21 cellular contexts compared by ENCODE assay signal in genomic region chr14:94690486-94690885, GRCh38.
"Had no signal": no experiment of that assay in that cellular context is flagged by ENCODE, and none has a peak within 500 bp of the region (broad histone marks: within the 10 kb centered on the region; RNA-seq: fewer than 3 reads in every experiment).

No MANE protein-coding gene starts in this region.

- H3K4me3 Mint-ChIP-seq: stimulated activated naive B cell treated with anti-CD40 and anti-IgM and Interleukin-4, amounts not matched to agents 10 μg/mL and 1 μg/mL and 100 μg/mL, for 72 hours; stimulated activated naive CD8-positive, alpha-beta T cell treated with anti-CD3 and anti-CD28 coated beads, Interleukin-15, amount 100 ng/mL, for 72 hours had no signal

- H3K4me1 ChIP-seq: colonic mucosa, foreskin keratinocyte, pancreas, prostate gland, right lobe of liver had no signal

- H3K9me3 ChIP-seq: colonic mucosa, mucosa of descending colon, pancreas, prostate gland, right lobe of liver, thoracic aorta, transverse colon had no signal

- H3K9me3 Mint-ChIP-seq: endodermal cell; immature natural killer cell; naive thymus-derived CD8-positive, alpha-beta T cell; stimulated activated naive B cell treated with anti-CD40 and anti-IgM and Interleukin-4, amounts not matched to agents 10 μg/mL and 1 μg/mL and 100 μg/mL, for 72 hours; stimulated activated naive CD8-positive, alpha-beta T cell treated with anti-CD3 and anti-CD28 coated beads, Interleukin-15, amount 100 ng/mL, for 72 hours had no signal

- H3K27ac Mint-ChIP-seq: endodermal cell; immature natural killer cell; naive thymus-derived CD8-positive, alpha-beta T cell; stimulated activated naive B cell treated with anti-CD40 and anti-IgM and Interleukin-4, amounts not matched to agents 10 μg/mL and 1 μg/mL and 100 μg/mL, for 72 hours had no signal

- DNase-seq: cerebellar nuclear complex; colonic mucosa; erythroblast; foreskin keratinocyte; immature natural killer cell; kidney; left cardiac atrium; left ventricle myocardium superior; mucosa of descending colon; naive thymus-derived CD8-positive, alpha-beta T cell; nucleus accumbens; pancreas; right lobe of liver; stimulated activated CD4-positive, alpha-beta T cell treated with anti-CD3 and anti-CD28 coated beads, Interleukin-2, amount 100 ng/mL, for 24 hours; stimulated activated CD4-positive, alpha-beta T cell treated with anti-CD3 and anti-CD28 coated beads, Interleukin-4, amount 100 ng/mL, for 4 hours; stimulated activated naive B cell treated with anti-CD40 and anti-IgM and Interleukin-4, amounts not matched to agents 10 μg/mL and 1 μg/mL and 100 μg/mL, for 72 hours; stimulated activated naive CD8-positive, alpha-beta T cell treated with anti-CD3 and anti-CD28 coated beads, Interleukin-15, amount 100 ng/mL, for 72 hours; transverse colon had no signal

- H3K27ac ChIP-seq: colonic mucosa, foreskin keratinocyte, pancreas, prostate gland, right lobe of liver, thoracic aorta, transverse colon had no signal

- ATAC-seq: mucosa of descending colon; naive thymus-derived CD8-positive, alpha-beta T cell; stimulated activated naive B cell treated with anti-CD40 and anti-IgM and Interleukin-4, amounts not matched to agents 10 μg/mL and 1 μg/mL and 100 μg/mL, for 72 hours; stimulated activated naive CD8-positive, alpha-beta T cell treated with anti-CD3 and anti-CD28 coated beads, Interleukin-15, amount 100 ng/mL, for 72 hours had no signal

- H3K4me3 ChIP-seq: colonic mucosa, mucosa of descending colon, pancreas, prostate gland, right lobe of liver, thoracic aorta had no signal

- H3K36me3 Mint-ChIP-seq: immature natural killer cell; naive thymus-derived CD8-positive, alpha-beta T cell; stimulated activated naive B cell treated with anti-CD40 and anti-IgM and Interleukin-4, amounts not matched to agents 10 μg/mL and 1 μg/mL and 100 μg/mL, for 72 hours had no signal

- H3K36me3 ChIP-seq: colonic mucosa, pancreas, prostate gland, right lobe of liver, thoracic aorta, transverse colon had no signal

- H3K27me3 ChIP-seq: colonic mucosa, foreskin keratinocyte, pancreas, right lobe of liver had no signal

- H3K4me1 Mint-ChIP-seq: immature natural killer cell; stimulated activated naive CD8-positive, alpha-beta T cell treated with anti-CD3 and anti-CD28 coated beads, Interleukin-15, amount 100 ng/mL, for 72 hours had no signal
